In genomic region chr5:76074487-76074886, GRCh38 we compare ENCODE assay signal across 11 cellular contexts. TPM values are rescaled to one million over a fixed set of nuclear protein-coding genes. Genes with fewer than 3 reads are reported as not detected.
A peak's percentile ranks its signal among the peaks of the same experiment; 100 is the strongest.
DNase-seq lines count a peak whose midpoint lies in the region; ATAC-seq and TF ChIP-seq lines count a peak whose summit lies in the region.
"Had no signal": no experiment of that assay in that cellular context is flagged by ENCODE, and none has a peak within 500 bp of the region (broad histone marks: within the 10 kb centered on the region; RNA-seq: fewer than 3 reads in every experiment).

No MANE protein-coding gene starts in this region.

- DNase-seq in GM12865 (ENCODE audit: low read depth) (peak; percentile 43), MM.1S (peak; percentile 58), body of pancreas (peak in 1 of 4 donors; percentile 18), nephron progenitor cell (peak; percentile 18), OCI-M2 (lab: John Stamatoyannopoulos, UW; ENCODE audit: unreplicated experiment) (no peak), putamen (ENCODE audit: low spot score) (no peak)
- DNase-seq: Right ventricle myocardium superior, tibial artery had no signal

- H3K4me1 ChIP-seq in MM.1S (ENCODE audit: low read length), result no peaks in the 10 kb centered on the region; the same call in 1 of the 2 replicates
- H3K4me1 ChIP-seq in body of pancreas, result no peaks in the 10 kb centered on the region
- H3K4me1 ChIP-seq: tibial artery had no signal

- H3K9ac ChIP-seq in MM.1S (ENCODE audit: low read length), result no peak overlapping the region

- no peak overlapping the region for H3K27ac Mint-ChIP-seq in nephron progenitor cell
- H3K27ac Mint-ChIP-seq: dendritic cell treated with granulocyte-macrophage colony-stimulating factor and Interleukin-4, amounts not matched to agents 40 ng/mL and 50 ng/mL, for 4 days had no signal

- H3K4me3 ChIP-seq in GM12865 (ENCODE audit: low read depth, low read length) (no peak overlapping the region), MM.1S (ENCODE audit: low read length) (no peak overlapping the region), body of pancreas (no peak overlapping the region)
- H3K4me3 ChIP-seq: tibial artery had no signal

- H3K9me3 ChIP-seq in MM.1S (replicated peaks; ENCODE audit: insufficient read depth, low read length), result no peaks in the 10 kb centered on the region
- H3K9me3 ChIP-seq in body of pancreas, result no peaks in the 10 kb centered on the region
- H3K9me3 ChIP-seq: tibial artery had no signal

- ATAC-seq in body of pancreas, result no peak
- ATAC-seq in HG02938 (IDR thresholded peaks at IDR 0.05; ENCODE audit: unreplicated experiment), result no peak
- ATAC-seq in GM19324 (IDR thresholded peaks at IDR 0.05; ENCODE audit: low FRiP score, unreplicated experiment), result no peak

- no peaks in the 10 kb centered on the region for H3K9me2 ChIP-seq in MM.1S (replicated peaks; ENCODE audit: insufficient read depth, low read length)

- intact Hi-C loops in body of pancreas (cut with DNase I), result no loop called here

- H3K27me3 Mint-ChIP-seq in nephron progenitor cell (ENCODE audit: low read depth, poor library complexity), result peaks cover 66% of the 10 kb centered on the region

- no peak for TF ChIP-seq POLR2A in body of pancreas (IDR thresholded peaks at IDR 0.05)

- no peaks in the 10 kb centered on the region for H3K4me1 Mint-ChIP-seq in nephron progenitor cell

- H3K79me2 ChIP-seq in MM.1S (ENCODE audit: low read length), result no peaks in the 10 kb centered on the region

- TF ChIP-seq CTCF in GM12865 (IDR thresholded peaks at IDR 0.05; ENCODE audit: insufficient read depth, low read depth, low read length, missing control alignments), result peak; percentile 82
- peak; percentile 89 for TF ChIP-seq CTCF in MM.1S (IDR thresholded peaks at IDR 0.05; ENCODE audit: low read length)
- TF ChIP-seq CTCF in body of pancreas (IDR thresholded peaks at IDR 0.05), result peak in 6 of 7 experiments; percentile 8 to 56 (median 44)
- TF ChIP-seq CTCF in nephron progenitor cell (IDR thresholded peaks at IDR 0.05), result peak; percentile 75

- H3K27ac ChIP-seq in MM.1S (ENCODE audit: low read length) (no peak overlapping the region), body of pancreas (no peak overlapping the region)
- H3K27ac ChIP-seq: tibial artery had no signal

- H3K36me3 ChIP-seq in MM.1S (replicated peaks; ENCODE audit: insufficient read depth, low read length), result no peaks in the 10 kb centered on the region
- H3K36me3 ChIP-seq in body of pancreas (replicated peaks in 1 of 2; ENCODE audit: insufficient read depth in 1 of 2, low read depth in 2 of 2), result no peaks in the 10 kb centered on the region
- H3K36me3 ChIP-seq: tibial artery had no signal

- no peak overlapping the region for H3K4me2 ChIP-seq in MM.1S (ENCODE audit: low read depth, low read length)

- H2AFZ ChIP-seq in MM.1S (ENCODE audit: low read length), result no peak overlapping the region

- 39 to 42% methylated on average over 2 of the region's 2 CpGs for WGBS in body of pancreas, 2 donors

- H4K20me1 ChIP-seq in MM.1S (ENCODE audit: insufficient read depth, low read length), result no peaks in the 10 kb centered on the region

- H3K4me3 Mint-ChIP-seq in nephron progenitor cell, result no peak overlapping the region
- H3K4me3 Mint-ChIP-seq: dendritic cell treated with granulocyte-macrophage colony-stimulating factor and Interleukin-4, amounts not matched to agents 40 ng/mL and 50 ng/mL, for 4 days had no signal

- no peaks in the 10 kb centered on the region for H3F3A ChIP-seq in MM.1S (ENCODE audit: insufficient read depth, low read length)

- H3K27me3 ChIP-seq in MM.1S (replicated peaks; ENCODE audit: insufficient read depth, low read length) (no peaks in the 10 kb centered on the region), body of pancreas (no peaks in the 10 kb centered on the region)

- H3K9me3 Mint-ChIP-seq in nephron progenitor cell, result no peaks in the 10 kb centered on the region
- H3K9me3 Mint-ChIP-seq: dendritic cell treated with granulocyte-macrophage colony-stimulating factor and Interleukin-4, amounts not matched to agents 40 ng/mL and 50 ng/mL, for 4 days had no signal

- H3K36me3 Mint-ChIP-seq in nephron progenitor cell (ENCODE audit: low read depth), result no peaks in the 10 kb centered on the region

RNA-seq across cellular contexts. Expression of gene SV2C, which starts 8.7 kb away (rescaled TPM):
- under 1 TPM in 1 of 2 donors, not detected in 1; 0.52 TPM for total RNA-seq in body of pancreas
- total RNA-seq: Right ventricle myocardium superior had no signal

Comparison
In these comparisons a context has a peak if more than half of its experiments do, and no peak if none do; other contexts are left out.
1. DNase-seq: peak in GM12865 (single experiment), MM.1S (single experiment) and nephron progenitor cell (single experiment); none in OCI-M2 (single experiment) and putamen (single experiment).
2. Peak in every context shown above with its lines, with median percentiles within 50 percentile points of each other: CTCF ChIP-seq.